37 cellular contexts compared by ENCODE assay signal in genomic region chr5:81252904-81253303, GRCh38. TPM values are rescaled to one million over a fixed set of nuclear protein-coding genes. Genes with fewer than 3 reads are reported as not detected.
"Had no signal": no experiment of that assay in that cellular context is flagged by ENCODE, and none has a peak within 500 bp of the region (broad histone marks: within the 10 kb centered on the region; RNA-seq: fewer than 3 reads in every experiment).

No MANE protein-coding gene starts in this region.

- DNase-seq: activated CD4-positive, alpha-beta memory T cell treated with anti-CD3 and anti-CD28 coated beads, Interleukin-2, amount 10 ng/mL, durations not matched to agents 7 days and 5 days; activated CD4-positive, alpha-beta T cell treated with anti-CD3 and anti-CD28 coated beads for 1 hour; activated CD4-positive, alpha-beta T cell treated with anti-CD3 and anti-CD28 coated beads for 48 hours; activated CD4-positive, CD25-positive, alpha-beta regulatory T cell; activated CD8-positive, alpha-beta memory T cell treated with anti-CD3 and anti-CD28 coated beads for 24 hours; activated CD8-positive, alpha-beta memory T cell treated with anti-CD3 and anti-CD28 coated beads, Interleukin-2, amount 10 ng/mL, durations not matched to agents 7 days and 5 days; activated CD8-positive, alpha-beta memory T cell treated with anti-CD3 and anti-CD28 coated beads, Interleukin-2, amount 50 U/mL, for 48 hours; activated effector memory CD4-positive, alpha-beta T cell treated with anti-CD3 and anti-CD28 coated beads, Interleukin-2, amount 50 U/mL, for 16 hours; activated naive CD4-positive, alpha-beta T cell; activated T-cell treated with anti-CD3 and anti-CD28 coated beads, Interleukin-2, amount 50 U/mL, for 48 hours; adrenal gland; Karpas-422; KBM-7; NCI-H1105; NCI-H1417 treated with DMSO at 0.1 percent for 48 hours; NCI-H187 treated with DMSO at 0.1 percent for 48 hours; NCI-H2081; NCI-H2171 treated with DMSO at 0.1 percent for 48 hours; NCI-H2227 treated with DMSO at 0.1 percent for 48 hours; NCI-H446; NCI-H510A treated with DMSO at 0.1 percent for 48 hours; NCI-H526 treated with DMSO at 0.1 percent for 48 hours; NCI-H82; RPMI8226; SW 1271; T-helper 1 cell; T-helper 2 cell; T-helper 9 cell had no signal

- H3K27me3 ChIP-seq: adrenal gland had no signal

- H3K9me3 Mint-ChIP-seq: activated CD4-positive, alpha-beta memory T cell treated with anti-CD3 and anti-CD28 coated beads, Interleukin-2, amount 10 ng/mL, durations not matched to agents 7 days and 5 days; IgD-negative memory B cell had no signal

- H3K4me3 Mint-ChIP-seq: activated CD4-positive, alpha-beta memory T cell treated with anti-CD3 and anti-CD28 coated beads, Interleukin-2, amount 10 ng/mL, durations not matched to agents 7 days and 5 days; activated CD8-positive, alpha-beta memory T cell treated with anti-CD3 and anti-CD28 coated beads, Interleukin-2, amount 10 ng/mL, durations not matched to agents 7 days and 5 days; activated T-helper 17 cell treated with anti-CD3 and anti-CD28 coated beads, Interleukin-2, amount 50 U/mL, for 72 hours; brain; IgD-negative memory B cell had no signal

- H3K27ac Mint-ChIP-seq: activated CD4-positive, alpha-beta memory T cell treated with anti-CD3 and anti-CD28 coated beads, Interleukin-2, amount 10 ng/mL, durations not matched to agents 7 days and 5 days; activated CD8-positive, alpha-beta memory T cell treated with anti-CD3 and anti-CD28 coated beads, Interleukin-2, amount 10 ng/mL, durations not matched to agents 7 days and 5 days; activated naive CD4-positive, alpha-beta T cell treated with anti-CD3 and anti-CD28 coated beads, Interleukin-2, amount 50 U/mL, for 72 hours; activated T-helper 17 cell treated with anti-CD3 and anti-CD28 coated beads, Interleukin-2, amount 50 U/mL, for 72 hours; brain; IgD-negative memory B cell had no signal

- H3K27me3 Mint-ChIP-seq: activated CD4-positive, alpha-beta memory T cell treated with anti-CD3 and anti-CD28 coated beads, Interleukin-2, amount 10 ng/mL, durations not matched to agents 7 days and 5 days; activated CD8-positive, alpha-beta memory T cell treated with anti-CD3 and anti-CD28 coated beads, Interleukin-2, amount 10 ng/mL, durations not matched to agents 7 days and 5 days; activated T-helper 17 cell treated with anti-CD3 and anti-CD28 coated beads, Interleukin-2, amount 50 U/mL, for 72 hours; IgD-negative memory B cell had no signal

- ATAC-seq: activated CD8-positive, alpha-beta memory T cell treated with anti-CD3 and anti-CD28 coated beads, Interleukin-2, amount 10 ng/mL, durations not matched to agents 7 days and 5 days; activated naive CD4-positive, alpha-beta T cell treated with anti-CD3 and anti-CD28 coated beads, Interleukin-2, amount 50 U/mL, for 72 hours; activated T-helper 17 cell treated with anti-CD3 and anti-CD28 coated beads, Interleukin-2, amount 50 U/mL, for 72 hours; Panc1; Right ventricle myocardium inferior had no signal

- H3K4me3 ChIP-seq: adrenal gland had no signal

- H3K27ac ChIP-seq: adrenal gland, VCaP had no signal

- H3K9me3 ChIP-seq: adrenal gland had no signal

RNA-seq across cellular contexts. Expression of gene CKMT2, which starts 19.8 kb away (rescaled TPM):
- total RNA-seq: activated CD4-positive, alpha-beta memory T cell treated with anti-CD3 and anti-CD28 coated beads, Interleukin-2, amount 10 ng/mL, durations not matched to agents 7 days and 5 days; activated CD8-positive, alpha-beta memory T cell treated with anti-CD3 and anti-CD28 coated beads, Interleukin-2, amount 10 ng/mL, durations not matched to agents 7 days and 5 days; activated T-helper 17 cell treated with anti-CD3 and anti-CD28 coated beads, Interleukin-2, amount 50 U/mL, for 72 hours; bronchial epithelial cell; MCF 10A had no signal
